ENCODE assay signal across 12 cellular contexts in genomic region chr1:1298861-1299685, GRCh38. TPM values are rescaled to one million over a fixed set of nuclear protein-coding genes. Genes with fewer than 3 reads are reported as not detected.
DNase-seq lines count a peak whose midpoint lies in the region; ATAC-seq and TF ChIP-seq lines count a peak whose summit lies in the region.
"Had no signal": no experiment of that assay in that cellular context is flagged by ENCODE, and none has a peak within 500 bp of the region (broad histone marks: within the 10 kb centered on the region; RNA-seq: fewer than 3 reads in every experiment).

No MANE protein-coding gene starts in this region.

- peaks cover 69% of the 10 kb centered on the region for H4K20me1 ChIP-seq in BLaER1

- TF ChIP-seq CTCF in left lung (IDR thresholded peaks at IDR 0.05) = no peak
- no peak for TF ChIP-seq CTCF in thyroid gland (IDR thresholded peaks at IDR 0.05)

- WGBS in thyroid gland, 2 donors = 65 to 79% methylated on average over 7 to 14 of the region's 30 CpGs

- TF ChIP-seq POLR2A in thyroid gland (IDR thresholded peaks at IDR 0.05) (no peak), GM18505 (IDR thresholded peaks at IDR 0.05; ENCODE audit: borderline replicate concordance, extremely low read depth, insufficient read depth, insufficient read length) (no peak)

- intact Hi-C loops in left lung (cut with DNase I) (loop anchor here in 1 of 2 donors (10.0 kb wide), 1 partner anchor 174 kb away; no protein-coding TSS in a partner anchor), thyroid gland (cut with DNase I) (loop anchor here (10.0 kb wide), 1 partner anchor 324 kb away; no protein-coding TSS in a partner anchor)

- no peaks in the 10 kb centered on the region for H3K27me3 ChIP-seq in BLaER1
- H3K27me3 ChIP-seq in left lung = no peaks in the 10 kb centered on the region
- H3K27me3 ChIP-seq in thyroid gland = no peaks in the 10 kb centered on the region
- H3K27me3 ChIP-seq: hepatocyte, SJSA1 had no signal

- peak; percentile 51 for DNase-seq in NAMALWA (ENCODE audit: low spot score)
- DNase-seq in left lung = no peak
- no peak for DNase-seq in activated T-cell treated with anti-CD3 and anti-CD28 coated beads for 4 hours
- no peak for DNase-seq in thyroid gland
- DNase-seq in T-helper 2 cell = no peak
- DNase-seq: activated CD4-positive, alpha-beta T cell treated with anti-CD3 and anti-CD28 coated beads, Interleukin-2, amount 50 U/mL, for 4 hours; effector memory CD8-positive, alpha-beta T cell had no signal

- H3K9me3 ChIP-seq in BLaER1 (no peaks in the 10 kb centered on the region), left lung (no peaks in the 10 kb centered on the region), thyroid gland (no peaks in the 10 kb centered on the region)
- H3K9me3 ChIP-seq: SJSA1 had no signal

- H3K36me3 ChIP-seq in BLaER1 (peaks cover 33% of the 10 kb centered on the region), left lung (peaks cover 0 to 43% of the 10 kb centered on the region in 2 donors), thyroid gland (peaks cover 0 to 4% of the 10 kb centered on the region in 2 donors)

- H3K4me1 ChIP-seq in BLaER1 (peaks cover 30% of the 10 kb centered on the region), left lung (peaks cover 0 to 3% of the 10 kb centered on the region in 2 donors), thyroid gland (peaks cover 0 to under 1% of the 10 kb centered on the region in 2 donors)

- H3K4me3 ChIP-seq in BLaER1 (no peak overlapping the region), left lung (no peak overlapping the region), thyroid gland (replicated peaks in 1 of 3) (no peak overlapping the region)
- H3K4me3 ChIP-seq: hepatocyte, SJSA1 had no signal

- H3K9ac ChIP-seq in BLaER1 = no peak overlapping the region

- peak; percentile 9 for ATAC-seq in left lung
- ATAC-seq in GM18505 (IDR thresholded peaks at IDR 0.05; ENCODE audit: unreplicated experiment) = no peak

- H3K4me2 ChIP-seq in BLaER1 = peak overlapping the region; percentile 63
- H3K4me2 ChIP-seq: hepatocyte had no signal

- H3K27ac ChIP-seq in BLaER1 (no peak overlapping the region), angular gyrus (ENCODE audit: low read depth, low read length) (peak overlapping the region; percentile 86), left lung (no peak overlapping the region), thyroid gland (no peak overlapping the region)
- H3K27ac ChIP-seq: hepatocyte, SJSA1 had no signal

RNA-seq across cellular contexts. Expression of gene ACAP3, which starts 8.7 kb away (rescaled TPM):
- total RNA-seq in left lung (10 to 100 TPM; 56.4 to 60.2 TPM), thyroid gland (10 to 100 TPM; 31.6 to 51.2 (median 42.1) TPM)

RNA-seq across cellular contexts. Expression of gene PUSL1, which starts 9.3 kb away (rescaled TPM):
- 10 to 100 TPM; 17.4 to 18.3 TPM for total RNA-seq in left lung
- 10 to 100 TPM; 24.0 to 41.4 (median 28.0) TPM for total RNA-seq in thyroid gland

RNA-seq across cellular contexts. Expression of gene SCNN1D, which starts 18.8 kb away (rescaled TPM):
- total RNA-seq in left lung = 1 to 10 TPM; 2.1 to 4.3 TPM
- 1 to 10 TPM in 3 of 4 donors, under 1 TPM in 1; 0.73 to 3.2 (median 1.6) TPM for total RNA-seq in thyroid gland

RNA-seq across cellular contexts. Expression of gene INTS11, which starts 25.4 kb away (rescaled TPM):
- total RNA-seq in left lung (10 to 100 TPM; 67.0 to 90.4 TPM), thyroid gland (100 to 1,000 TPM in 2 of 4 donors, 10 to 100 TPM in 2; 68.9 to 116 (median 94.7) TPM)

RNA-seq across cellular contexts. Expression of gene UBE2J2, which starts 25.4 kb away (rescaled TPM):
- total RNA-seq in left lung (10 to 100 TPM; 42.8 to 53.1 TPM), thyroid gland (10 to 100 TPM; 33.0 to 58.4 (median 36.2) TPM)
